Comparison of ENCODE assay signal across 25 cellular contexts in genomic region chr5:171573451-171574160, GRCh38.
DNase-seq lines count a peak whose midpoint lies in the region; ATAC-seq, FAIRE-seq and TF ChIP-seq lines count a peak whose summit lies in the region.
"Had no signal": no experiment of that assay in that cellular context is flagged by ENCODE, and none has a peak within 500 bp of the region (broad histone marks: within the 10 kb centered on the region; RNA-seq: fewer than 3 reads in every experiment).

No MANE protein-coding gene starts in this region.

- peaks cover 3 to 34% (median 9%) of the 10 kb centered on the region in 9 donors for H3K4me1 ChIP-seq in heart right ventricle
- H3K4me1 ChIP-seq in right cardiac atrium (ENCODE audit: control insufficient read depth, insufficient read depth, low read length): no peaks in the 10 kb centered on the region
- H3K4me1 ChIP-seq in H1 (replicated peaks in 1 of 4; ENCODE audit: control insufficient read depth in 3 of 4, insufficient read depth in 4 of 4, low read length in 3 of 4): peaks cover 0 to 3% (median 0%) of the 10 kb centered on the region in 4 experiments; a peak in 2 of 7 replicates
- H3K4me1 ChIP-seq: Peyer's patch had no signal

- no peaks in the 10 kb centered on the region for H3K79me1 ChIP-seq in H1 (ENCODE audit: low read depth, low read length)

- no peak overlapping the region for H2AK5ac ChIP-seq in H1 (ENCODE audit: low read depth, low read length)

- H2BK120ac ChIP-seq in H1 (replicated peaks; ENCODE audit: low read depth, low read length): no peak overlapping the region

- no peak overlapping the region for H4K5ac ChIP-seq in H1 (ENCODE audit: insufficient read length, low read depth, low read length)

- H3K27me3 Mint-ChIP-seq in nephron progenitor cell (ENCODE audit: low read depth, poor library complexity): no peaks in the 10 kb centered on the region

- CTCF ChIA-PET in H1 (lab: Charles Lee; ENCODE audit: partially characterized antibody): interaction anchor here (1.0 to 1.3 kb wide), 4 partner anchors 11 to 139 kb away, joined by 3 to 4 read pairs (median 4); no protein-coding TSS in a partner anchor

- intact Hi-C loops in heart right ventricle (cut with DNase I) (loop anchor here in 1 of 10 donors (10.0 kb wide), 1 partner anchor 149 kb away; no protein-coding TSS in a partner anchor), right cardiac atrium (cut with DNase I) (no loop called here)

- no peaks in the 10 kb centered on the region for H3K79me2 ChIP-seq in H1 (ENCODE audit: control insufficient read depth in 1 of 2, insufficient read depth in 2 of 2, low read length in 2 of 2)

- no peak for TF ChIP-seq RAD21 in H1 (IDR thresholded peaks at IDR 0.05 in 1 of 2, conservative IDR thresholded peaks at IDR 0.05 in 1 of 2; ENCODE audit: low read depth in 2 of 2, low read length in 2 of 2)

- no peak for FAIRE-seq in H1 (lab: Jason Lieb, UNC)
- FAIRE-seq: G401.6, GM12892, GM18507 had no signal

- no peak overlapping the region; the same call in 1 of the 2 replicates for H3K18ac ChIP-seq in H1 (ENCODE audit: extremely low read depth, low read length)

- peaks cover 38% of the 10 kb centered on the region for H3K9me3 Mint-ChIP-seq in nephron progenitor cell

- ATAC-seq in heart right ventricle (peak in 2 of 8 donors; percentile 10 to 32), right cardiac atrium (no peak), HG03097 (IDR thresholded peaks at IDR 0.05; ENCODE audit: low FRiP score, unreplicated experiment) (no peak), HG02759 (IDR thresholded peaks at IDR 0.05; ENCODE audit: unreplicated experiment) (no peak), HG03039 (IDR thresholded peaks at IDR 0.05; ENCODE audit: unreplicated experiment) (no peak)
- ATAC-seq: HCT116 had no signal

- POLR2A ChIA-PET in H1 (lab: Charles Lee; ENCODE audit: partially characterized antibody): interaction anchor here (1.1 to 1.3 kb wide), 2 partner anchors 51 to 53 kb away, joined by 3 read pairs; no protein-coding TSS in a partner anchor

- no peak for TF ChIP-seq CTCF in heart right ventricle (IDR thresholded peaks at IDR 0.05)
- TF ChIP-seq CTCF in H1 (IDR thresholded peaks at IDR 0.05; ENCODE audit: control extremely low read depth in 1 of 3, insufficient read depth in 1 of 3, low read depth in 1 of 3, low read length in 3 of 3): no peak
- TF ChIP-seq CTCF in nephron progenitor cell (IDR thresholded peaks at IDR 0.05): no peak

- no peak overlapping the region for H2AFZ ChIP-seq in H1 (ENCODE audit: low read length)
- H2AFZ ChIP-seq: GM23248 had no signal

- no peak overlapping the region for H3K56ac ChIP-seq in H1 (replicated peaks; ENCODE audit: insufficient read length, low read depth, low read length)

- H3K36me3 ChIP-seq in heart right ventricle (no peaks in the 10 kb centered on the region), H1 (ENCODE audit: control insufficient read depth in 2 of 4, insufficient read depth in 4 of 4, low read length in 3 of 4) (peaks cover 0 to 5% (median 0%) of the 10 kb centered on the region in 4 experiments; a peak in 2 of 8 replicates)
- H3K36me3 ChIP-seq: Peyer's patch had no signal

- H3K4me3 ChIP-seq in heart right ventricle (no peak overlapping the region), right cardiac atrium (ENCODE audit: low read length) (no peak overlapping the region), H1 (ENCODE audit: extremely low read depth in 1 of 4, insufficient read depth in 2 of 4, low read depth in 3 of 4, low read length in 4 of 4) (no peak overlapping the region)
- H3K4me3 ChIP-seq: GM23248, Peyer's patch had no signal

- no peaks in the 10 kb centered on the region for H4K20me1 ChIP-seq in H1 (replicated peaks in 1 of 2; ENCODE audit: control insufficient read depth in 1 of 2, insufficient read depth in 2 of 2, low read length in 2 of 2)

- WGBS in heart right ventricle, 2 donors: 76 to 85% methylated on average over 17 of the region's 17 CpGs
- 80% methylated on average over 17 of the region's 17 CpGs for WGBS in right cardiac atrium
- 77% methylated on average over 8 of the region's 17 CpGs; no CpG with 5 or more reads in 1 of the 2 experiments for WGBS in H1 (ENCODE audit: extremely low coverage in 1 of 2, insufficient coverage in 1 of 2, insufficient read length in 1 of 2, insufficient replicate concordance in 2 of 2, low coverage in 1 of 2, low lambda C conversion rate in 2 of 2, missing lambda C conversion rate in 1 of 2), 2 experiments

- no peak overlapping the region for H2BK15ac ChIP-seq in H1 (ENCODE audit: low read length)

- no peak overlapping the region for H3K4ac ChIP-seq in H1 (replicated peaks; ENCODE audit: insufficient read length, low read depth, low read length)

- H3K9ac ChIP-seq in H1 (replicated peaks in 1 of 4; ENCODE audit: extremely low read depth in 1 of 4, low read depth in 3 of 4, low read length in 3 of 4): no peak overlapping the region
- H3K9ac ChIP-seq: GM23248 had no signal

- H3K27me3 ChIP-seq in heart right ventricle (no peaks in the 10 kb centered on the region), right cardiac atrium (ENCODE audit: control insufficient read depth, insufficient read depth) (no peaks in the 10 kb centered on the region), H1 (replicated peaks in 1 of 4; ENCODE audit: control insufficient read depth in 3 of 4, extremely low read depth in 1 of 4, insufficient read depth in 3 of 4, low read length in 3 of 4) (no peaks in the 10 kb centered on the region; a peak in 1 of 7 replicates)
- H3K27me3 ChIP-seq: Peyer's patch had no signal

- no peak overlapping the region for H3K4me3 Mint-ChIP-seq in nephron progenitor cell
- H3K4me3 Mint-ChIP-seq: CD8-positive, alpha-beta memory T cell had no signal

- H3K9me3 ChIP-seq in heart right ventricle: peaks cover 0 to 34% (median 8%) of the 10 kb centered on the region in 11 donors
- no peaks in the 10 kb centered on the region for H3K9me3 ChIP-seq in right cardiac atrium (ENCODE audit: control insufficient read depth, low read length)
- peaks cover 7 to 16% of the 10 kb centered on the region in 2 experiments; a peak in 1 of 4 replicates for H3K9me3 ChIP-seq in H1 (ENCODE audit: insufficient read depth in 2 of 2, low read depth in 1 of 2, low read length in 1 of 2)

- peaks cover 25% of the 10 kb centered on the region for H3K36me3 Mint-ChIP-seq in nephron progenitor cell (ENCODE audit: low read depth)

- no peak for TF ChIP-seq EP300 in H1 (IDR thresholded peaks at IDR 0.05; ENCODE audit: borderline replicate concordance in 1 of 2, low read depth in 2 of 2, low read length in 2 of 2)

- TF ChIP-seq POLR2A in H1 (IDR thresholded peaks at IDR 0.05; ENCODE audit: control extremely low read depth in 1 of 2, low read depth in 2 of 2, low read length in 2 of 2): no peak

- 0 out of 2 replicates have a peak overlapping the region, but pooled peaks have one; percentile 68 for H2BK12ac ChIP-seq in H1 (ENCODE audit: low read depth, low read length)

- no peak overlapping the region for H4K8ac ChIP-seq in H1 (ENCODE audit: extremely low read depth, insufficient read depth, low read length)

- H3K23me2 ChIP-seq in H1 (ENCODE audit: low read depth, low read length): peaks cover 1% of the 10 kb centered on the region; the same call in 1 of the 2 replicates

- no peak overlapping the region for H2BK20ac ChIP-seq in H1 (ENCODE audit: low read length)

- H3K27ac ChIP-seq in heart right ventricle (peak overlapping the region in 6 of 10 donors; percentile 43 to 70 (median 50)), right cardiac atrium (ENCODE audit: low read length) (no peak overlapping the region), H1 (ENCODE audit: low read depth, low read length) (no peak overlapping the region)
- H3K27ac ChIP-seq: C4-2B, GM23248, Peyer's patch had no signal

- H3K27ac Mint-ChIP-seq in nephron progenitor cell: peak overlapping the region; percentile 68
- H3K27ac Mint-ChIP-seq: CD8-positive, alpha-beta memory T cell had no signal

- DNase-seq in heart right ventricle: no peak
- no peak for DNase-seq in right cardiac atrium
- DNase-seq in H1 (ENCODE audit: low read depth in 1 of 2, low spot score in 2 of 2): no peak
- no peak for DNase-seq in nephron progenitor cell
- DNase-seq: AML-193; Calu3; CD8-positive, alpha-beta memory T cell; DMS153; GM23248; Karpas-422; MV-4-11; NCI-H1105 treated with DMSO at 0.1 percent for 48 hours; NCI-H2029 treated with DMSO at 0.1 percent for 48 hours; NCI-H345; NCI-H524; NCI-H82; Peyer's patch had no signal

- H3K4me1 Mint-ChIP-seq in nephron progenitor cell: peaks cover 42% of the 10 kb centered on the region
- H3K4me1 Mint-ChIP-seq: CD8-positive, alpha-beta memory T cell had no signal

- H3K23ac ChIP-seq in H1 (ENCODE audit: insufficient read length): no peak overlapping the region

- no peak overlapping the region for H4K91ac ChIP-seq in H1 (replicated peaks; ENCODE audit: insufficient read length, low read length)

- H3K14ac ChIP-seq in H1 (ENCODE audit: insufficient read length): no peak overlapping the region

- no peak overlapping the region for H3K4me2 ChIP-seq in H1 (ENCODE audit: insufficient read depth in 1 of 2, low read depth in 2 of 2, low read length in 2 of 2)

- no peak overlapping the region; the same call in 1 of the 2 replicates for H2BK5ac ChIP-seq in H1 (ENCODE audit: low read depth, low read length)

TF ChIP-seq in H1, 55 proteins besides CTCF, POLR2A, EP300 and RAD21:
- TF ChIP-seq SP4 (IDR thresholded peaks at IDR 0.05; ENCODE audit: low read length) (no peak), KDM1A (IDR thresholded peaks at IDR 0.05; ENCODE audit: borderline replicate concordance, low read length) (no peak), JUND (IDR thresholded peaks at IDR 0.05; ENCODE audit: low read length) (no peak), TAF7 (optimal IDR thresholded peaks at IDR 0.05; ENCODE audit: borderline replicate concordance, low read depth, low read length) (no peak), TAF1 (IDR thresholded peaks at IDR 0.05; ENCODE audit: low read depth, low read length) (no peak), RFX5 (IDR thresholded peaks at IDR 0.05; ENCODE audit: borderline replicate concordance, low read depth, low read length) (no peak), FOSL1 (IDR thresholded peaks at IDR 0.05; ENCODE audit: insufficient read depth, low read depth, low read length) (no peak), ZNF274 (IDR thresholded peaks at IDR 0.05; ENCODE audit: borderline replicate concordance, extremely low read depth, low read length) (no peak), RNF2 (IDR thresholded peaks at IDR 0.05; ENCODE audit: borderline replicate concordance, low read depth, low read length, missing control alignments, poor library complexity, severe bottlenecking) (no peak), NANOG (IDR thresholded peaks at IDR 0.05; ENCODE audit: insufficient read depth, low read depth, low read length, poor library complexity, severe bottlenecking) (no peak), TEAD4 (IDR thresholded peaks at IDR 0.05; ENCODE audit: low read depth, low read length) (no peak), SRF (IDR thresholded peaks at IDR 0.05; ENCODE audit: low read depth, low read length) (no peak)

Comparison
In these comparisons a context has a peak if more than half of its experiments do, and no peak if none do; other contexts are left out.
1. H3K27ac ChIP-seq: peak in heart right ventricle (6 of 10); none in right cardiac atrium (single experiment) and H1 (single experiment).